ENCODE assay signal across 6 cellular contexts in genomic region chr2:195329784-195330183, GRCh38.
A peak's percentile ranks its signal among the peaks of the same experiment; 100 is the strongest.
DNase-seq lines count a peak whose midpoint lies in the region; ATAC-seq, FAIRE-seq and TF ChIP-seq lines count a peak whose summit lies in the region.
"Not testable (repeated sequence)": the region's sequence is repeated elsewhere in the genome, so short reads cannot be mapped to it uniquely, and the experiment has no call there.

No MANE protein-coding gene starts in this region.

- TF ChIP-seq POLR2A in K562 (conservative IDR thresholded peaks at IDR 0.05); transverse colon (IDR thresholded peaks at IDR 0.05): not testable (repeated sequence)

- not testable (repeated sequence) for BruUV-seq in OCI-LY7 (replicated peaks; lab: Mats Ljungman, UMichigan); K562 (replicated peaks; lab: Mats Ljungman, UMichigan)

- peaks cover 22% of the 10 kb centered on the region for H3F3A ChIP-seq in Loucy (ENCODE audit: low read depth)

- POLR2A ChIA-PET in HEK293 (lab: Yijun Ruan, JAX); K562 (lab: Yijun Ruan, JAX): not testable (repeated sequence)
- POLR2A ChIA-PET in OCI-LY7 (lab: Charles Lee) = interaction anchor here (0.9 to 1.4 kb wide), 3 partner anchors 10 to 23 kb away, joined by 3 to 5 read pairs (median 5); no protein-coding TSS in a partner anchor

- not testable (repeated sequence) for TF ChIP-seq CTCF in HEK293 (tag by site-specific recombination; IDR thresholded peaks at IDR 0.05); Loucy (conservative IDR thresholded peaks at IDR 0.05; ENCODE audit: low read length); OCI-LY7 (conservative IDR thresholded peaks at IDR 0.05; ENCODE audit: low read length); K562 (IDR thresholded peaks at IDR 0.05 in 2 of 3, conservative IDR thresholded peaks at IDR 0.05 in 1 of 3; ENCODE audit: insufficient read depth in 2 of 3, low read depth in 1 of 3, low read length in 3 of 3); hepatocyte (IDR thresholded peaks at IDR 0.05; ENCODE audit: poor library complexity); transverse colon (IDR thresholded peaks at IDR 0.05)

- not testable (repeated sequence) for H2AFZ ChIP-seq in Loucy (ENCODE audit: low read length); OCI-LY7 (ENCODE audit: low read length); K562 (ENCODE audit: low read depth, low read length); hepatocyte

- H3K4me2 ChIP-seq in Loucy (ENCODE audit: low read depth, low read length, poor library complexity, severe bottlenecking) = peak overlapping the region; percentile 44
- H3K4me2 ChIP-seq in OCI-LY7 (ENCODE audit: low read length) = peak overlapping the region; percentile 43
- not testable (repeated sequence) for H3K4me2 ChIP-seq in K562 (ENCODE audit: insufficient read depth, low read length); hepatocyte

- not testable (repeated sequence) for H3K36me3 ChIP-seq in HEK293 (ENCODE audit: control insufficient read depth in 2 of 2, insufficient read depth in 1 of 2, low read length in 2 of 2); Loucy (ENCODE audit: insufficient read depth, low read length); OCI-LY7 (ENCODE audit: insufficient read depth, low read length); K562 (ENCODE audit: control insufficient read depth, insufficient read depth, low read length); hepatocyte (replicated peaks; ENCODE audit: insufficient read depth, low read depth); transverse colon

- not testable (repeated sequence) for H4K20me1 ChIP-seq in Loucy (ENCODE audit: insufficient read depth, low read length, poor library complexity, severe bottlenecking); OCI-LY7 (ENCODE audit: insufficient read depth, low read length); K562 (replicated peaks; ENCODE audit: control insufficient read depth, insufficient read depth, low read length); hepatocyte (ENCODE audit: insufficient read depth, poor library complexity, severe bottlenecking)

- not testable (repeated sequence) for TF ChIP-seq RAD21 in K562 (CRISPR knock-in tag; conservative IDR thresholded peaks at IDR 0.05 in 1 of 2, IDR thresholded peaks at IDR 0.05 in 1 of 2)

- not testable (repeated sequence) for H3K9me3 ChIP-seq in HEK293 (ENCODE audit: control insufficient read depth, insufficient read depth, low read depth, low read length); OCI-LY7 (ENCODE audit: low read length); K562 (replicated peaks; ENCODE audit: control insufficient read depth, insufficient read depth, low read depth, low read length); hepatocyte (ENCODE audit: low read depth); transverse colon
- H3K9me3 ChIP-seq in Loucy (ENCODE audit: insufficient read depth, low read depth, low read length) = peaks cover 36% of the 10 kb centered on the region

- not testable (repeated sequence) for TF ChIP-seq EP300 in K562 (IDR thresholded peaks at IDR 0.05; ENCODE audit: low read length); transverse colon (IDR thresholded peaks at IDR 0.05; ENCODE audit: low read depth)

- not testable (repeated sequence) for H3K9ac ChIP-seq in Loucy (ENCODE audit: low read depth, low read length, poor library complexity, severe bottlenecking)
- H3K9ac ChIP-seq in K562 (ENCODE audit: insufficient read depth in 1 of 2, low read depth in 2 of 2, low read length in 2 of 2) = peak overlapping the region in 1 of 2 experiments; percentile 47; a peak in 1 of 4 replicates

- H3K27me3 ChIP-seq in Loucy (ENCODE audit: insufficient read depth, low read length, poor library complexity, severe bottlenecking); K562 (ENCODE audit: control insufficient read depth in 2 of 2, insufficient read depth in 2 of 2, low read length in 2 of 2); hepatocyte; transverse colon: not testable (repeated sequence)

- not testable (repeated sequence) for DNase-seq in OCI-LY7 (ENCODE audit: low spot score); K562 (ENCODE audit: extremely low read depth in 1 of 4, low spot score in 3 of 4); hepatocyte (ENCODE audit: low spot score); transverse colon

- intact Hi-C loops in OCI-LY7 (cut with micrococcal nuclease; ENCODE audit: unreplicated experiment) = loop anchor here (5.0 kb wide), 1 partner anchor 333 kb away; no protein-coding TSS in a partner anchor
- intact Hi-C loops in K562 (cut with micrococcal nuclease) = loop anchor here (10.0 kb wide), 1 partner anchor 75 kb away; no protein-coding TSS in a partner anchor
- intact Hi-C loops in transverse colon (cut with DNase I; ENCODE audit: low total_unique reads) = not testable (repeated sequence)

- CTCF ChIA-PET in HEK293 (lab: Yijun Ruan, JAX); OCI-LY7 (lab: Charles Lee; ENCODE audit: unreplicated experiment); K562 (lab: Yijun Ruan, JAX; ENCODE audit: low intra/inter-chr PET ratio): not testable (repeated sequence)

- H3K4me3 ChIP-seq in HEK293 (ENCODE audit: low read depth, low read length); Loucy (ENCODE audit: low read length, poor library complexity, severe bottlenecking); K562; hepatocyte; transverse colon: not testable (repeated sequence)
- peak overlapping the region; percentile 5 for H3K4me3 ChIP-seq in OCI-LY7 (ENCODE audit: low read depth, low read length, poor library complexity, severe bottlenecking)

- not testable (repeated sequence) for FAIRE-seq in K562 (lab: Jason Lieb, UNC)

- H3K79me2 ChIP-seq in Loucy (ENCODE audit: insufficient read depth, low read length); OCI-LY7 (ENCODE audit: insufficient read depth, low read depth, low read length); K562 (ENCODE audit: control insufficient read depth, insufficient read depth, low read length); hepatocyte: not testable (repeated sequence)

- in situ Hi-C loops in K562 (cut with MboI) = loop anchor here (10.0 kb wide), 1 partner anchor 325 kb away; the partner anchor contains the start of gene SLC39A10
- in situ Hi-C loops in transverse colon (cut with MboI; ENCODE audit: low pct_ligation_motif_present in 1 of 4, low pct_unique_long_range_greater_than_20kb in 1 of 4, low sequenced_read_pairs in 3 of 4) = not testable (repeated sequence)

- not testable (repeated sequence) for H3K9me1 ChIP-seq in K562 (ENCODE audit: control insufficient read depth, insufficient read depth, low read length)

- H3K27ac ChIP-seq in HEK293 (ENCODE audit: extremely low read depth, low read depth, low read length) = not testable (repeated sequence)
- peak overlapping the region; percentile 67 for H3K27ac ChIP-seq in OCI-LY7 (ENCODE audit: low read depth, low read length, poor library complexity, severe bottlenecking)
- peak overlapping the region; percentile 72 for H3K27ac ChIP-seq in K562 (ENCODE audit: extremely low read depth, low read depth, low read length)
- H3K27ac ChIP-seq in hepatocyte = peak overlapping the region; percentile 10
- H3K27ac ChIP-seq in transverse colon = peak overlapping the region in 3 of 4 donors; percentile 6 to 35 (median 18)

- ATAC-seq in K562 = not testable (repeated sequence)

- H3K4me1 ChIP-seq in HEK293 (ENCODE audit: control insufficient read depth, insufficient read depth, low read length); hepatocyte (ENCODE audit: insufficient read depth): not testable (repeated sequence)
- H3K4me1 ChIP-seq in Loucy (ENCODE audit: insufficient read depth, low read length, poor library complexity, severe bottlenecking) (peaks cover 50% of the 10 kb centered on the region), OCI-LY7 (ENCODE audit: insufficient read depth, low read length, poor library complexity, severe bottlenecking) (peaks cover 40% of the 10 kb centered on the region), K562 (replicated peaks in 1 of 2; ENCODE audit: control insufficient read depth in 2 of 2, insufficient read depth in 2 of 2, low read length in 2 of 2) (peaks cover 0 to 18% of the 10 kb centered on the region in 2 experiments; a peak in 3 of 5 replicates), transverse colon (peaks cover 0 to 13% (median 2%) of the 10 kb centered on the region in 4 donors)

- not testable (repeated sequence) for H3K9me2 ChIP-seq in Loucy (replicated peaks; ENCODE audit: low read depth, low read length); OCI-LY7 (ENCODE audit: insufficient read depth, low read length); hepatocyte (replicated peaks; ENCODE audit: insufficient read depth)

TF ChIP-seq in HEK293, 187 proteins besides CTCF, POLR2A, EP300 and RAD21:
- 0 out of 2 replicates have a peak, but pooled peaks have one; percentile 48 for TF ChIP-seq ZNF146 (tag by site-specific recombination; IDR thresholded peaks at IDR 0.05)
